ENCODE assay signal across 17 cellular contexts in the genomic region with DNA sequence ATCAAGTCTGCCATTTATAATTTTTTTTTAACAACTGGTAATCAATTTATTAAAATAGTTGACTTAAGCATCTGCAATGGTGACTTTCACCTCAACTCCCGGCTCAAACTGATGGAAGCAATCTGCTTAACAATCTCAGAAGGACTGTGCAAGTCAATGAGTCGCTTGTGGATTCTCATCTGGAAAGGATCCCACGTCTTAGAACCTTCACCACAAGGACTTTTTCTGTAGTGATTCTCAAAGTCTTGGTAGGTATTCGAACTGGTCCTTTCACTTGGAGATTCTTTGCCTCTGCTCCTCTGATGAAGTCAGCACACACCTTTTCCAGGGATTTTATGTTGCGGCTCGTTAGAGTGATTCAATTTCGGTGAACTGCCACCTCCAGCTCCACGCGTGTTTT.
"Had no signal": no experiment of that assay in that cellular context is flagged by ENCODE, and none has a peak within 500 bp of the region (broad histone marks: within the 10 kb centered on the region; RNA-seq: fewer than 3 reads in every experiment).

No MANE protein-coding gene starts in this region.

- DNase-seq: activated B cell treated with CpG ODN at 0.5 μM for 24 hours; activated CD4-positive, alpha-beta T cell treated with anti-CD3 and anti-CD28 coated beads for 36 hours; activated CD4-positive, alpha-beta T cell treated with anti-CD3 and anti-CD28 coated beads, Interleukin-2, amount 50 U/mL, for 48 hours; activated CD8-positive, alpha-beta memory T cell treated with anti-CD3 and anti-CD28 coated beads, Interleukin-2, amount 50 U/mL, for 48 hours; activated effector memory CD4-positive, alpha-beta T cell treated with anti-CD3 and anti-CD28 coated beads, Interleukin-2, amount 50 U/mL, for 16 hours; activated naive CD4-positive, alpha-beta T cell treated with anti-CD3 and anti-CD28 coated beads, Interleukin-2, amount 50 U/mL, for 16 hours; activated naive CD8-positive, alpha-beta T cell treated with anti-CD3 and anti-CD28 coated beads, Interleukin-2, amount 50 U/mL, for 24 hours; activated T-cell treated with anti-CD3 and anti-CD28 coated beads, Interleukin-2, amount 50 U/mL, for 72 hours; anterior cingulate cortex; colonic mucosa; foreskin melanocyte; naive B cell; stimulated activated CD4-positive, alpha-beta T cell treated with anti-CD3 and anti-CD28 coated beads, Interleukin-2, amount 100 ng/mL, for 48 hours; stimulated activated naive CD4-positive, alpha-beta T cell; T-helper 9 cell; testis; trophoblast cell had no signal

- H3K27me3 Mint-ChIP-seq: activated B cell treated with CpG ODN at 0.5 μM for 24 hours; activated CD4-positive, alpha-beta T cell treated with anti-CD3 and anti-CD28 coated beads for 36 hours; activated naive CD8-positive, alpha-beta T cell treated with anti-CD3 and anti-CD28 coated beads, Interleukin-2, amount 50 U/mL, for 24 hours; naive B cell had no signal

- H3K27ac Mint-ChIP-seq: activated B cell treated with CpG ODN at 0.5 μM for 24 hours; activated CD4-positive, alpha-beta T cell treated with anti-CD3 and anti-CD28 coated beads for 36 hours; activated naive CD8-positive, alpha-beta T cell treated with anti-CD3 and anti-CD28 coated beads, Interleukin-2, amount 50 U/mL, for 24 hours; activated T-cell treated with anti-CD3 and anti-CD28 coated beads, Interleukin-2, amount 50 U/mL, for 72 hours had no signal

- H3K4me3 Mint-ChIP-seq: activated B cell treated with CpG ODN at 0.5 μM for 24 hours; activated CD4-positive, alpha-beta T cell treated with anti-CD3 and anti-CD28 coated beads for 36 hours; activated naive CD8-positive, alpha-beta T cell treated with anti-CD3 and anti-CD28 coated beads, Interleukin-2, amount 50 U/mL, for 24 hours; activated T-cell treated with anti-CD3 and anti-CD28 coated beads, Interleukin-2, amount 50 U/mL, for 72 hours had no signal
